Comparison of ENCODE assay signal across 1 cellular context in the genomic region with DNA sequence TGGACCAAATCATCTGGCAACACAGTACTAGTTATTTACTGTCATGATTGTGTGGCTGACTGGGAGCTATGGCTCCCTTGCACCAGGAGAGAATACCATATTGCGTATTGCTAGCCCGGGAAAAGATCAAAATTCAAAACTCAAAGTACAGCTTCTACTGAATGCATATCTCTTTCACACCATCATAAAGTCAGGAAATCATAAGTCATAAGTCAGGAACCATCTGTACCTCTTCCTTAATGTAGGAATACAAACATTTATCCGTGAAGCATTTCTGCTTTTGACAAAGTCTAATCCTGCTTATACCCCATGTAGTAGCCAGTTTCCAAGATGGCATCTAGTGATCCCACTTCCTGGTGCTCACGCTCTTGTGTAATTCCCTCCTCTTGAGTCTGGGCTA.
TF ChIP-seq lines count a peak whose summit lies in the region.

No MANE protein-coding gene starts in this region.

TF ChIP-seq in GM12878, 131 proteins besides CTCF, POLR2A, EP300 and RAD21:
- TF ChIP-seq, protein P1, sequence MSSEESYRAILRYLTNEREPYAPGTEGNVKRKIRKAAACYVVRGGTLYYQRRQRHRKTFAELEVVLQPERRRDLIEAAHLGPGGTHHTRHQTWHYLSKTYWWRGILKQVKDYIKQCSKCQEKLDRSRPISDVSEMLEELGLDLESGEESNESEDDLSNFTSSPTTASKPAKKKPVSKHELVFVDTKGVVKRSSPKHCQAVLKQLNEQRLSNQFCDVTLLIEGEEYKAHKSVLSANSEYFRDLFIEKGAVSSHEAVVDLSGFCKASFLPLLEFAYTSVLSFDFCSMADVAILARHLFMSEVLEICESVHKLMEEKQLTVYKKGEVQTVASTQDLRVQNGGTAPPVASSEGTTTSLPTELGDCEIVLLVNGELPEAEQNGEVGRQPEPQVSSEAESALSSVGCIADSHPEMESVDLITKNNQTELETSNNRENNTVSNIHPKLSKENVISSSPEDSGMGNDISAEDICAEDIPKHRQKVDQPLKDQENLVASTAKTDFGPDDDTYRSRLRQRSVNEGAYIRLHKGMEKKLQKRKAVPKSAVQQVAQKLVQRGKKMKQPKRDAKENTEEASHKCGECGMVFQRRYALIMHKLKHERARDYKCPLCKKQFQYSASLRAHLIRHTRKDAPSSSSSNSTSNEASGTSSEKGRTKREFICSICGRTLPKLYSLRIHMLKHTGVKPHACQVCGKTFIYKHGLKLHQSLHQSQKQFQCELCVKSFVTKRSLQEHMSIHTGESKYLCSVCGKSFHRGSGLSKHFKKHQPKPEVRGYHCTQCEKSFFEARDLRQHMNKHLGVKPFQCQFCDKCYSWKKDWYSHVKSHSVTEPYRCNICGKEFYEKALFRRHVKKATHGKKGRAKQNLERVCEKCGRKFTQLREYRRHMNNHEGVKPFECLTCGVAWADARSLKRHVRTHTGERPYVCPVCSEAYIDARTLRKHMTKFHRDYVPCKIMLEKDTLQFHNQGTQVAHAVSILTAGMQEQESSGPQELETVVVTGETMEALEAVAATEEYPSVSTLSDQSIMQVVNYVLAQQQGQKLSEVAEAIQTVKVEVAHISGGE (CRISPR knock-in tag; IDR thresholded peaks at IDR 0.05) = no peak
- no peak for TF ChIP-seq SMAD1 (IDR thresholded peaks at IDR 0.05; ENCODE audit: low read depth, partially characterized antibody)
- TF ChIP-seq, protein P2, sequence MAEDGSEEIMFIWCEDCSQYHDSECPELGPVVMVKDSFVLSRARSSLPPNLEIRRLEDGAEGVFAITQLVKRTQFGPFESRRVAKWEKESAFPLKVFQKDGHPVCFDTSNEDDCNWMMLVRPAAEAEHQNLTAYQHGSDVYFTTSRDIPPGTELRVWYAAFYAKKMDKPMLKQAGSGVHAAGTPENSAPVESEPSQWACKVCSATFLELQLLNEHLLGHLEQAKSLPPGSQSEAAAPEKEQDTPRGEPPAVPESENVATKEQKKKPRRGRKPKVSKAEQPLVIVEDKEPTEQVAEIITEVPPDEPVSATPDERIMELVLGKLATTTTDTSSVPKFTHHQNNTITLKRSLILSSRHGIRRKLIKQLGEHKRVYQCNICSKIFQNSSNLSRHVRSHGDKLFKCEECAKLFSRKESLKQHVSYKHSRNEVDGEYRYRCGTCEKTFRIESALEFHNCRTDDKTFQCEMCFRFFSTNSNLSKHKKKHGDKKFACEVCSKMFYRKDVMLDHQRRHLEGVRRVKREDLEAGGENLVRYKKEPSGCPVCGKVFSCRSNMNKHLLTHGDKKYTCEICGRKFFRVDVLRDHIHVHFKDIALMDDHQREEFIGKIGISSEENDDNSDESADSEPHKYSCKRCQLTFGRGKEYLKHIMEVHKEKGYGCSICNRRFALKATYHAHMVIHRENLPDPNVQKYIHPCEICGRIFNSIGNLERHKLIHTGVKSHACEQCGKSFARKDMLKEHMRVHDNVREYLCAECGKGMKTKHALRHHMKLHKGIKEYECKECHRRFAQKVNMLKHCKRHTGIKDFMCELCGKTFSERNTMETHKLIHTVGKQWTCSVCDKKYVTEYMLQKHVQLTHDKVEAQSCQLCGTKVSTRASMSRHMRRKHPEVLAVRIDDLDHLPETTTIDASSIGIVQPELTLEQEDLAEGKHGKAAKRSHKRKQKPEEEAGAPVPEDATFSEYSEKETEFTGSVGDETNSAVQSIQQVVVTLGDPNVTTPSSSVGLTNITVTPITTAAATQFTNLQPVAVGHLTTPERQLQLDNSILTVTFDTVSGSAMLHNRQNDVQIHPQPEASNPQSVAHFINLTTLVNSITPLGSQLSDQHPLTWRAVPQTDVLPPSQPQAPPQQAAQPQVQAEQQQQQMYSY (CRISPR knock-in tag; IDR thresholded peaks at IDR 0.05) = no peak
- TF ChIP-seq, protein P3, sequence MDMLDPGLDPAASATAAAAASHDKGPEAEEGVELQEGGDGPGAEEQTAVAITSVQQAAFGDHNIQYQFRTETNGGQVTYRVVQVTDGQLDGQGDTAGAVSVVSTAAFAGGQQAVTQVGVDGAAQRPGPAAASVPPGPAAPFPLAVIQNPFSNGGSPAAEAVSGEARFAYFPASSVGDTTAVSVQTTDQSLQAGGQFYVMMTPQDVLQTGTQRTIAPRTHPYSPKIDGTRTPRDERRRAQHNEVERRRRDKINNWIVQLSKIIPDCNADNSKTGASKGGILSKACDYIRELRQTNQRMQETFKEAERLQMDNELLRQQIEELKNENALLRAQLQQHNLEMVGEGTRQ (IDR thresholded peaks at IDR 0.05; ENCODE audit: borderline replicate concordance, low read depth, low read length) = no peak
- TF ChIP-seq, protein P4, sequence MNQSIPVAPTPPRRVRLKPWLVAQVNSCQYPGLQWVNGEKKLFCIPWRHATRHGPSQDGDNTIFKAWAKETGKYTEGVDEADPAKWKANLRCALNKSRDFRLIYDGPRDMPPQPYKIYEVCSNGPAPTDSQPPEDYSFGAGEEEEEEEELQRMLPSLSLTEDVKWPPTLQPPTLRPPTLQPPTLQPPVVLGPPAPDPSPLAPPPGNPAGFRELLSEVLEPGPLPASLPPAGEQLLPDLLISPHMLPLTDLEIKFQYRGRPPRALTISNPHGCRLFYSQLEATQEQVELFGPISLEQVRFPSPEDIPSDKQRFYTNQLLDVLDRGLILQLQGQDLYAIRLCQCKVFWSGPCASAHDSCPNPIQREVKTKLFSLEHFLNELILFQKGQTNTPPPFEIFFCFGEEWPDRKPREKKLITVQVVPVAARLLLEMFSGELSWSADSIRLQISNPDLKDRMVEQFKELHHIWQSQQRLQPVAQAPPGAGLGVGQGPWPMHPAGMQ (IDR thresholded peaks at IDR 0.05; ENCODE audit: borderline replicate concordance) = no peak
- no peak for TF ChIP-seq STAT3 (IDR thresholded peaks at IDR 0.05; ENCODE audit: low read depth, low read length)
- no peak for TF ChIP-seq BMI1 (IDR thresholded peaks at IDR 0.05; ENCODE audit: borderline replicate concordance)
- no peak for TF ChIP-seq MXI1 (IDR thresholded peaks at IDR 0.05; ENCODE audit: low read depth, low read length)
- TF ChIP-seq GABPA (IDR thresholded peaks at IDR 0.05; ENCODE audit: low read depth) = no peak
- TF ChIP-seq POU2F2 (IDR thresholded peaks at IDR 0.05; ENCODE audit: borderline replicate concordance, low read depth, low read length) = no peak
- no peak for TF ChIP-seq IKZF1 (conservative IDR thresholded peaks at IDR 0.05)
- no peak for TF ChIP-seq ZZZ3 (IDR thresholded peaks at IDR 0.05; ENCODE audit: control insufficient read depth, insufficient read length, low read depth)
- TF ChIP-seq ASH2L (IDR thresholded peaks at IDR 0.05; ENCODE audit: borderline replicate concordance, low read depth) = no peak
- no peak for TF ChIP-seq STAT1 (conservative IDR thresholded peaks at IDR 0.05)
- TF ChIP-seq CREM (IDR thresholded peaks at IDR 0.05; ENCODE audit: low read depth) = no peak
- no peak for TF ChIP-seq ZNF384 (IDR thresholded peaks at IDR 0.05; ENCODE audit: borderline replicate concordance, low read depth, low read length)
- TF ChIP-seq NFXL1 (IDR thresholded peaks at IDR 0.05; ENCODE audit: borderline replicate concordance) = no peak
